In the genomic region with DNA sequence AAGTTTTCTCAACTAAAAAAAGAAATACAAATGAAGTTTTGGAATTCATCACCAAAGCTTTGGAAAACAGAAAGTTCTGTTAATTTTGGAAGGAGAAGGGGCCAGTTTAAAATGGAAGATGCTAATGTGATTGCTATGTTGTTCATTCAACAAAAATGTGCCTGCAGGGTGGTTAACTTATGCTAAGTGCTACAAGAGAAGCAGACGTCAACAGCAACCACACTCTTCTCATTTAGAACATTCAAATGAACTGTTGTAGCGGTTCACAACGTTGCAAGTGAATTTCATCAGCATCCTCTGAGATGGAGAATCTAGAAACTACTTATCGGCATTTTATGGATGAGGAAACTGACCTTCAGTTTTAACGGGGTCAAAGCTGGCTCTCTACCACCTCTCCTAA, we compare ENCODE assay signal across 1 cellular context.
TF ChIP-seq lines count a peak whose summit lies in the region.

No MANE protein-coding gene starts in this region.

TF ChIP-seq in H1, 55 proteins besides CTCF, POLR2A, EP300 and RAD21:
- no peak for TF ChIP-seq NANOG (IDR thresholded peaks at IDR 0.05; ENCODE audit: insufficient read depth, low read depth, low read length, poor library complexity, severe bottlenecking)
- TF ChIP-seq HDAC6 (IDR thresholded peaks at IDR 0.05; ENCODE audit: low read depth, low read length), result no peak
- TF ChIP-seq KDM4A (IDR thresholded peaks at IDR 0.05; ENCODE audit: low read depth, low read length, severe bottlenecking), result no peak
- TF ChIP-seq, protein P1, sequence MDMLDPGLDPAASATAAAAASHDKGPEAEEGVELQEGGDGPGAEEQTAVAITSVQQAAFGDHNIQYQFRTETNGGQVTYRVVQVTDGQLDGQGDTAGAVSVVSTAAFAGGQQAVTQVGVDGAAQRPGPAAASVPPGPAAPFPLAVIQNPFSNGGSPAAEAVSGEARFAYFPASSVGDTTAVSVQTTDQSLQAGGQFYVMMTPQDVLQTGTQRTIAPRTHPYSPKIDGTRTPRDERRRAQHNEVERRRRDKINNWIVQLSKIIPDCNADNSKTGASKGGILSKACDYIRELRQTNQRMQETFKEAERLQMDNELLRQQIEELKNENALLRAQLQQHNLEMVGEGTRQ (IDR thresholded peaks at IDR 0.05; ENCODE audit: low read length), result no peak
- TF ChIP-seq HDAC2 (IDR thresholded peaks at IDR 0.05; ENCODE audit: borderline replicate concordance in 1 of 2, low read depth in 2 of 2, low read length in 2 of 2), result no peak
- no peak for TF ChIP-seq SUZ12 (IDR thresholded peaks at IDR 0.05; ENCODE audit: low read length)
- no peak for TF ChIP-seq RNF2 (IDR thresholded peaks at IDR 0.05; ENCODE audit: borderline replicate concordance, low read depth, low read length, missing control alignments, poor library complexity, severe bottlenecking)
- no peak for TF ChIP-seq RXRA (IDR thresholded peaks at IDR 0.05; ENCODE audit: insufficient read depth, low read depth, low read length)
- TF ChIP-seq EGR1 (IDR thresholded peaks at IDR 0.05; ENCODE audit: borderline replicate concordance, low read depth, low read length), result no peak
- no peak for TF ChIP-seq BRCA1 (IDR thresholded peaks at IDR 0.05; ENCODE audit: low read depth, low read length)
- no peak for TF ChIP-seq SIRT6 (IDR thresholded peaks at IDR 0.05; ENCODE audit: low read length)
- no peak for TF ChIP-seq SIN3A (conservative IDR thresholded peaks at IDR 0.05 in 1 of 2, IDR thresholded peaks at IDR 0.05 in 1 of 2; ENCODE audit: low read depth in 1 of 2, low read length in 2 of 2)
- TF ChIP-seq, protein P2, sequence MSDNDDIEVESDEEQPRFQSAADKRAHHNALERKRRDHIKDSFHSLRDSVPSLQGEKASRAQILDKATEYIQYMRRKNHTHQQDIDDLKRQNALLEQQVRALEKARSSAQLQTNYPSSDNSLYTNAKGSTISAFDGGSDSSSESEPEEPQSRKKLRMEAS (IDR thresholded peaks at IDR 0.05), result no peak
- no peak for TF ChIP-seq POLR2AphosphoS5 (IDR thresholded peaks at IDR 0.05; ENCODE audit: low read depth, low read length)
- no peak for TF ChIP-seq POU5F1 (IDR thresholded peaks at IDR 0.05; ENCODE audit: low read depth, low read length)
- TF ChIP-seq GABPA (IDR thresholded peaks at IDR 0.05; ENCODE audit: borderline replicate concordance, insufficient read depth, low read length), result no peak
- TF ChIP-seq MAFK (IDR thresholded peaks at IDR 0.05; ENCODE audit: low read depth, low read length), result no peak
- TF ChIP-seq EZH2 (IDR thresholded peaks at IDR 0.05; ENCODE audit: low read depth, low read length, severe bottlenecking), result no peak
TF ChIP-seq in H1: peak in this region for 0.
